9 cellular contexts compared by ENCODE assay signal in genomic region chr3:45105855-45106655, GRCh38.
A peak's percentile ranks its signal among the peaks of the same experiment; 100 is the strongest.
DNase-seq lines count a peak whose midpoint lies in the region; ATAC-seq and TF ChIP-seq lines count a peak whose summit lies in the region.
"Had no signal": no experiment of that assay in that cellular context is flagged by ENCODE, and none has a peak within 500 bp of the region (broad histone marks: within the 10 kb centered on the region; RNA-seq: fewer than 3 reads in every experiment).

No MANE protein-coding gene starts in this region.

- peaks cover 0 to 17% (median 0%) of the 10 kb centered on the region in 3 donors for H3K36me3 ChIP-seq in tibial artery

- peak; percentile 87 for ATAC-seq in stimulated activated naive CD8-positive, alpha-beta T cell treated with anti-CD3 and anti-CD28 coated beads, Interleukin-15, Interleukin-2, amounts not matched to agents 100 U/mL and 50 U/mL, for 24 hours

- H3K27me3 ChIP-seq in tibial artery = peaks cover 0 to 2% of the 10 kb centered on the region in 2 donors

- no peak overlapping the region for H3K27ac ChIP-seq in tibial artery

- peak; percentile 69 for DNase-seq in NK-92 treated with Interleukin-12 subunit alpha and Interleukin-12 subunit beta, amount 100 ng/mL, for 24 hours (lab: John Stamatoyannopoulos, UW)
- no peak for DNase-seq in NK-92 (lab: John Stamatoyannopoulos, UW; ENCODE audit: unreplicated experiment)
- peak; percentile 64 for DNase-seq in activated CD8-positive, alpha-beta memory T cell treated with anti-CD3 and anti-CD28 coated beads, Interleukin-2, amount 50 U/mL, for 4 hours
- peak; percentile 34 for DNase-seq in foreskin melanocyte
- DNase-seq in stimulated activated naive CD8-positive, alpha-beta T cell treated with anti-CD3 and anti-CD28 coated beads, Interleukin-15, Interleukin-2, amounts not matched to agents 100 U/mL and 50 U/mL, for 24 hours = peak; percentile 77
- DNase-seq in head of caudate nucleus = no peak
- DNase-seq in ecto neural progenitor cell (ENCODE audit: low spot score) = no peak
- DNase-seq in tibial artery = no peak
- DNase-seq: NCI-H1694 treated with DMSO at 0.1 percent for 48 hours had no signal

- no peak for TF ChIP-seq CTCF in tibial artery (IDR thresholded peaks at IDR 0.05)

- no peaks in the 10 kb centered on the region for H3K4me1 ChIP-seq in tibial artery

- intact Hi-C loops in head of caudate nucleus (cut with DNase I) (no loop called here), tibial artery (cut with DNase I; ENCODE audit: low total_unique reads) (no loop called here)

- H3K4me3 ChIP-seq in tibial artery = no peak overlapping the region

- no peaks in the 10 kb centered on the region for H3K9me3 ChIP-seq in tibial artery

Comparison
In these comparisons a context has a peak if more than half of its experiments do, and no peak if none do; other contexts are left out.
1. DNase-seq: peak in NK-92 treated with Interleukin-12 subunit alpha and Interleukin-12 subunit beta, amount 100 ng/mL, for 24 hours (single experiment), activated CD8-positive, alpha-beta memory T cell treated with anti-CD3 and anti-CD28 coated beads, Interleukin-2, amount 50 U/mL, for 4 hours (single experiment), foreskin melanocyte (single experiment) and stimulated activated naive CD8-positive, alpha-beta T cell treated with anti-CD3 and anti-CD28 coated beads, Interleukin-15, Interleukin-2, amounts not matched to agents 100 U/mL and 50 U/mL, for 24 hours (single experiment); none in NK-92 (single experiment), head of caudate nucleus (0 of 42), ecto neural progenitor cell (single experiment) and tibial artery (0 of 2).